In genomic region chr2:164689020-164689419, GRCh38 we compare ENCODE assay signal across 17 cellular contexts.
"Had no signal": no experiment of that assay in that cellular context is flagged by ENCODE, and none has a peak within 500 bp of the region (broad histone marks: within the 10 kb centered on the region; RNA-seq: fewer than 3 reads in every experiment).

No MANE protein-coding gene starts in this region.

- H3K9me3 Mint-ChIP-seq: activated naive CD4-positive, alpha-beta T cell treated with anti-CD3 and anti-CD28 coated beads for 36 hours; activated T-helper 2 cell treated with anti-CD3 and anti-CD28 coated beads, Interferon-gamma antibody, Interleukin-2, Interleukin-4, amounts not matched to agents 10 μg/mL and 5 μg/mL and 100 μg/mL, durations not matched to agents 14 hours and 24 hours and 36 hours; brain; WTC11 had no signal

- H3K4me1 ChIP-seq: esophagus squamous epithelium, prostate gland had no signal

- H3K4me3 Mint-ChIP-seq: activated CD8-positive, alpha-beta T cell treated with anti-CD3 and anti-CD28 coated beads, Interleukin-2, amount 10 ng/mL, durations not matched to agents 7 days and 5 days; activated naive CD4-positive, alpha-beta T cell treated with anti-CD3 and anti-CD28 coated beads for 36 hours; activated T-cell treated with anti-CD3 and anti-CD28 coated beads, Interleukin-2, amount 50 U/mL, for 24 hours; brain; effector memory CD8-positive, alpha-beta T cell; immature natural killer cell; naive thymus-derived CD4-positive, alpha-beta T cell; WTC11 had no signal

- H3K4me3 ChIP-seq: esophagus squamous epithelium, prostate gland, tibial nerve had no signal

- H3K27ac ChIP-seq: esophagus squamous epithelium, prostate gland, tibial nerve had no signal

- H3K27ac Mint-ChIP-seq: activated CD8-positive, alpha-beta T cell treated with anti-CD3 and anti-CD28 coated beads, Interleukin-2, amount 10 ng/mL, durations not matched to agents 7 days and 5 days; activated naive CD4-positive, alpha-beta T cell treated with anti-CD3 and anti-CD28 coated beads for 36 hours; activated T-cell treated with anti-CD3 and anti-CD28 coated beads, Interleukin-2, amount 50 U/mL, for 24 hours; activated T-helper 2 cell treated with anti-CD3 and anti-CD28 coated beads, Interferon-gamma antibody, Interleukin-2, Interleukin-4, amounts not matched to agents 10 μg/mL and 5 μg/mL and 100 μg/mL, durations not matched to agents 14 hours and 24 hours and 36 hours; brain; effector memory CD8-positive, alpha-beta T cell; immature natural killer cell; naive thymus-derived CD4-positive, alpha-beta T cell; WTC11 had no signal

- H3K9me3 ChIP-seq: esophagus squamous epithelium, prostate gland, tibial nerve had no signal

- H3K27me3 Mint-ChIP-seq: activated T-cell treated with anti-CD3 and anti-CD28 coated beads, Interleukin-2, amount 50 U/mL, for 24 hours; brain; effector memory CD8-positive, alpha-beta T cell; naive thymus-derived CD4-positive, alpha-beta T cell had no signal

- H3K4me1 Mint-ChIP-seq: immature natural killer cell; naive thymus-derived CD4-positive, alpha-beta T cell; WTC11 had no signal

- H3K36me3 ChIP-seq: prostate gland had no signal

- H3K27me3 ChIP-seq: esophagus squamous epithelium, tibial nerve had no signal

- H3K36me3 Mint-ChIP-seq: brain; immature natural killer cell; naive thymus-derived CD4-positive, alpha-beta T cell; WTC11 had no signal

- ATAC-seq: activated CD8-positive, alpha-beta T cell treated with anti-CD3 and anti-CD28 coated beads, Interleukin-2, amount 10 ng/mL, durations not matched to agents 7 days and 5 days; effector memory CD8-positive, alpha-beta T cell; naive thymus-derived CD4-positive, alpha-beta T cell; right cardiac atrium; stimulated activated naive CD8-positive, alpha-beta T cell treated with anti-CD3 and anti-CD28 coated beads, Interleukin-15, Interleukin-2, amounts not matched to agents 100 U/mL and 50 U/mL, for 24 hours; WTC11 had no signal

- DNase-seq: activated CD4-positive, alpha-beta T cell treated with anti-CD3 and anti-CD28 coated beads for 48 hours; activated CD8-positive, alpha-beta T cell treated with anti-CD3 and anti-CD28 coated beads, Interleukin-2, amount 10 ng/mL, durations not matched to agents 7 days and 5 days; activated naive CD4-positive, alpha-beta T cell treated with anti-CD3 and anti-CD28 coated beads for 36 hours; activated T-cell treated with anti-CD3 and anti-CD28 coated beads, Interleukin-2, amount 50 U/mL, for 24 hours; caudate nucleus; effector memory CD8-positive, alpha-beta T cell; esophagus squamous epithelium; immature natural killer cell; mesenchymal stem cell; naive thymus-derived CD4-positive, alpha-beta T cell; right cardiac atrium; stimulated activated naive CD8-positive, alpha-beta T cell treated with anti-CD3 and anti-CD28 coated beads, Interleukin-15, Interleukin-2, amounts not matched to agents 100 U/mL and 50 U/mL, for 24 hours had no signal
